ENCODE assay signal across 7 cellular contexts in the genomic region with DNA sequence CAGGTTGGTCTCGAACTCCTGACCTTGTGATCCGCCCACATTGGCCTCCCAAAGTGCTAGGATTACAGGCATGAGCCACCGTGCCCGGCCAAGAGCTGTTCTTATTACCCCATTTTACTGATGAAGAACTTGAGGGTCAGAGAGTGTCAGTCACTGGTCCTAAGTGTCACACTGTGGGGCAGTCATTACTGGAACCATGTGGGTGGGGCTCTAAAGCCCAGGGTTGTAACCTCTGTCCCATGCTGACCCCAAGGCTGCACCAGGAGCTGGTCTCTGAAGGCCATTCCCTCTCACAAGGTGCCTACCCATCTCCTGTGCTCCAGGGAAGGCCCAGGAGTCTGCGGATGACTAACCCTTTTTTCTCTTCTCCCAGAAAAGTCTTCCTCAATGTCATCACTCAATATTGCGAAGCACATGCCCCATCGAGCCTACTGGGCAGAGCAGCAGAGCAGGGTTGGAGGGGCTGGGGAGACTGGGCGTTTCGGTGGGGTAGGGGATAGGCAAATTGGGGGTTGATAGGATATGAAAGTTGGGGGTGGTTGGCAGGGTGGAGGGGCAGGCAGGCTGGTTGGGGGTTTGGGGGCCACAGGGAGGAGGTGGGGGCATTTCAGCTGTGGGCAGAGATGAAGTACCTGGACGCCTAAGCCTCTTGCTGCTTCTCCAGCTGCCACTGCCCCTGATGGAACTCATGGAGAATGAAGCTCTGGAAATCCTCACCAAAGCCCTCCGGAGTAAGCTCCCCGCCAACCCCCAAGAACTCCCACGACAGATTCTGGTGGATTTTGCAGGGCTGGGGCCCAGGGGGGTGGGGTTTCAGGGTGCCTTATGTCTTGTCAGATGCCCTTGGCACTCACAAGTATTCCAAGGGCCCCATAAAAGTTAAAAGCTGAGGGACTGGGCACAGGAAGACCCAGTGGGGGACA. TPM values are rescaled to one million over a fixed set of nuclear protein-coding genes. Genes with fewer than 3 reads are reported as not detected.
DNase-seq lines count a peak whose midpoint lies in the region; ATAC-seq and TF ChIP-seq lines count a peak whose summit lies in the region.
"Had no signal": no experiment of that assay in that cellular context is flagged by ENCODE, and none has a peak within 500 bp of the region (broad histone marks: within the 10 kb centered on the region; RNA-seq: fewer than 3 reads in every experiment).

No MANE protein-coding gene starts in this region.

- TF ChIP-seq POLR2A in NB4 (IDR thresholded peaks at IDR 0.05; ENCODE audit: extremely low read depth, insufficient read length) (no peak), uterus (IDR thresholded peaks at IDR 0.05) (no peak)

- no peaks in the 10 kb centered on the region for H3K27me3 ChIP-seq in right cardiac atrium (ENCODE audit: control insufficient read depth, insufficient read depth)
- H3K27me3 ChIP-seq in WERI-Rb-1 (ENCODE audit: insufficient read depth, low read depth, severe bottlenecking), result no peaks in the 10 kb centered on the region
- peaks cover 0 to 15% of the 10 kb centered on the region in 2 donors for H3K27me3 ChIP-seq in uterus

- DNase-seq in NB4 (ENCODE audit: low read depth) (no peak), right cardiac atrium (peak in 2 of 3 donors; percentile 39 to 47), midbrain (lab: John Stamatoyannopoulos, UW) (no peak), WERI-Rb-1 (no peak), uterus (no peak)

- TF ChIP-seq CTCF in 22Rv1 (IDR thresholded peaks at IDR 0.05), result no peak
- TF ChIP-seq CTCF in NB4 (IDR thresholded peaks at IDR 0.05; ENCODE audit: low read depth, low read length), result no peak
- no peak for TF ChIP-seq CTCF in WERI-Rb-1 (IDR thresholded peaks at IDR 0.05; ENCODE audit: low read depth, low read length)
- TF ChIP-seq CTCF in uterus (IDR thresholded peaks at IDR 0.05), result no peak

- 84% methylated on average over 13 of the region's 13 CpGs for WGBS in right cardiac atrium

- H3K9me3 ChIP-seq in right cardiac atrium (ENCODE audit: control insufficient read depth, low read length) (no peaks in the 10 kb centered on the region), WERI-Rb-1 (ENCODE audit: severe bottlenecking) (no peaks in the 10 kb centered on the region), uterus (no peaks in the 10 kb centered on the region)
- H3K9me3 ChIP-seq: tibial nerve had no signal

- H3K4me3 ChIP-seq in NB4 (ENCODE audit: low read depth, low read length), result peak overlapping the region; percentile 85
- H3K4me3 ChIP-seq in right cardiac atrium (ENCODE audit: low read length), result no peak overlapping the region
- H3K4me3 ChIP-seq in WERI-Rb-1 (ENCODE audit: low read depth, low read length), result no peak overlapping the region
- H3K4me3 ChIP-seq in uterus, result no peak overlapping the region

- peaks cover 4% of the 10 kb centered on the region for H3K36me3 ChIP-seq in WERI-Rb-1
- no peaks in the 10 kb centered on the region for H3K36me3 ChIP-seq in uterus

- peaks cover 10% of the 10 kb centered on the region for H3K4me1 ChIP-seq in right cardiac atrium (ENCODE audit: control insufficient read depth, insufficient read depth, low read length)
- H3K4me1 ChIP-seq in uterus, result peaks cover 0 to 28% of the 10 kb centered on the region in 2 donors

- intact Hi-C loops in right cardiac atrium (cut with DNase I), result loop anchor here in 1 of 4 donors (5.0 kb wide), 3 partner anchors 66 to 116 kb away; a partner anchor contains a TSS
- intact Hi-C loops in uterus (cut with DNase I; ENCODE audit: low total_unique reads), result no loop called here

- H3K27ac ChIP-seq in 22Rv1, result peak overlapping the region; percentile 99
- peak overlapping the region; percentile 83 for H3K27ac ChIP-seq in right cardiac atrium (ENCODE audit: low read length)
- H3K27ac ChIP-seq in WERI-Rb-1, result no peak overlapping the region
- H3K27ac ChIP-seq in uterus, result peak overlapping the region in 1 of 2 donors; percentile 92

- ATAC-seq in right cardiac atrium, result no peak

RNA-seq across cellular contexts. Expression of a gene that starts 2.0 kb away (rescaled TPM):
- total RNA-seq in right cardiac atrium (100 to 1,000 TPM; 132 to 171 (median 141) TPM), uterus (10 to 100 TPM; 12.1 to 49.2 (median 17.5) TPM)
- polyA plus RNA-seq in right cardiac atrium, result 199 TPM

RNA-seq across cellular contexts. Expression of a gene that starts 3.2 kb away (rescaled TPM):
- total RNA-seq in right cardiac atrium (not detected), uterus (not detected)
- 0.14 TPM for polyA plus RNA-seq in right cardiac atrium
- total RNA-seq: tibial nerve had no signal

RNA-seq across cellular contexts. Expression of a gene that starts 12.3 kb away (rescaled TPM):
- total RNA-seq in right cardiac atrium (not detected), uterus (under 1 TPM in 2 of 4 donors, not detected in 2; 0.61 to 0.76 TPM)
- 0.05 TPM for polyA plus RNA-seq in right cardiac atrium

RNA-seq across cellular contexts. Expression of a gene that starts 14.0 kb away (rescaled TPM):
- 100 to 1,000 TPM in 3 of 4 donors, 10 to 100 TPM in 1; 91.7 to 103 (median 102) TPM for total RNA-seq in right cardiac atrium
- polyA plus RNA-seq in right cardiac atrium, result 144 TPM
- total RNA-seq in uterus, result 100 to 1,000 TPM; 200 to 462 (median 323) TPM

RNA-seq across cellular contexts. Expression of a gene that starts 14.6 kb away (rescaled TPM):
- total RNA-seq in right cardiac atrium, result 100 to 1,000 TPM; 258 to 356 (median 315) TPM
- 683 TPM for polyA plus RNA-seq in right cardiac atrium
- 100 to 1,000 TPM in 3 of 4 donors, 10 to 100 TPM in 1; 97.1 to 156 (median 113) TPM for total RNA-seq in uterus

Comparison
In these comparisons a context has a peak if more than half of its experiments do, and no peak if none do; other contexts are left out.
1. DNase-seq: peak in right cardiac atrium (2 of 3); none in NB4 (single experiment), midbrain (single experiment), WERI-Rb-1 (single experiment) and uterus (0 of 2).